Comparison of ENCODE assay signal across 8 cellular contexts in the genomic region with DNA sequence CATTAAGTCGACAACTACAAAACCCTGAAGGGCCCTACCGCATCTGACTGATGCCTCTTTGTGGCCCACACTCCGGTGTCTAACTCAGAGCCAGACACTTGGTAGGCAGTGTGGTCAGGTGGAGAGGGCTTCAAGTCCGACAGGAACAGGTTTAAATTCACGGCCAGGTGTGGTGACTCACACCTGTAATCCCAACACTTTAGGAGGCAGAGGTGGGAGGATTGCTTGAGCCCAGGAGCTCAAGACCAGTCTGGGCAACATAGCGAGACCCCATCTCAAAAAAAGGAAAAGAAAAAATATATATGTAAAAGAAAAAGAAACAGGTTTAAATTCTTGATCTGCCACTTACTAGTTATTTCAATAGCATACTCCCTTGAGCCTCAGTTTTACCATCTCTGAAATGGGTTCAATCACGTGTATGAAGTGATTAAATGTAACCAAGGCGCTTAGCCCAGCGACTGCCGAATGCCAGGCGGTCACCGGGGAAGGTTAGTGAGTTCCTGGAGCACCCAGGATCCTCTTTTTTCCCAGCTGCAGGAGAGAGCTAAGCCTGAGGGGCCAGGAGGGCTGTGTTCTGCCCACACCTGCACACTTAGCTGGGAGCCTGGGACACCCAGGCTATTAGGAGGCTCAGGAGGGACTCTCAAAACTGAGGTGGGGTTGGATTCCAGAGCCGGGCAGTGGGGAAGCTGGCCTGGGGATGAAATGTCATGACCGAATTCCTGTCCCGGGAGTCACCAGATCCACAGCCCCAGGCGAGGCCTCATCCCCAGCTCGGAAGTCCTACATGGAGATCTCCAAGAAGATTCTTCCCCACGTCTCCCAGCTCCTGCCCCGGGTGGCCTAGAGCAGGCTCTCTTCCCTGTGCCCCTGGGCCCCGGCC. TPM values are rescaled to one million over a fixed set of nuclear protein-coding genes. Genes with fewer than 3 reads are reported as not detected.
DNase-seq lines count a peak whose midpoint lies in the region; ATAC-seq and TF ChIP-seq lines count a peak whose summit lies in the region.

No MANE protein-coding gene starts in this region.

- H3K9me3 ChIP-seq in HUES48 (ENCODE audit: control insufficient read depth, insufficient read depth, low read length) (peaks cover 7% of the 10 kb centered on the region), left ventricle myocardium inferior (replicated peaks) (no peaks in the 10 kb centered on the region)

- no peak for ATAC-seq in HG03457 (IDR thresholded peaks at IDR 0.05; ENCODE audit: unreplicated experiment)
- no peak for ATAC-seq in GM18520 (IDR thresholded peaks at IDR 0.05; ENCODE audit: unreplicated experiment)

- DNase-seq in ELR (ENCODE audit: low read depth) (peak; percentile 91), left ventricle myocardium inferior (no peak), NCI-H524 treated with DMSO at 0.1 percent for 48 hours (lab: John Stamatoyannopoulos, UW) (no peak)

- TF ChIP-seq CTCF in left ventricle myocardium inferior (IDR thresholded peaks at IDR 0.05; ENCODE audit: borderline replicate concordance), result no peak

- WGBS in adipose tissue, 3 donors, result 37 to 46% (median 45%) methylated on average over 20 of the region's 20 CpGs

- H3K4me3 ChIP-seq in HUES48 (ENCODE audit: low read depth, low read length), result peak overlapping the region; percentile 77
- H3K4me3 ChIP-seq in left ventricle myocardium inferior, result peak overlapping the region; percentile 97
- peak overlapping the region; percentile 87 for H3K4me3 ChIP-seq in rectal smooth muscle tissue (ENCODE audit: low read length)

- intact Hi-C loops in left ventricle myocardium inferior (cut with micrococcal nuclease), result no loop called here

- peak overlapping the region; percentile 26 for H3K27ac ChIP-seq in HUES48 (ENCODE audit: low read depth, low read length)
- peak overlapping the region; percentile 84 for H3K27ac ChIP-seq in adipose tissue (ENCODE audit: low read depth, low read length)
- H3K27ac ChIP-seq in left ventricle myocardium inferior (replicated peaks), result peak overlapping the region; percentile 93
- H3K27ac ChIP-seq in rectal smooth muscle tissue (ENCODE audit: low read depth, low read length), result peak overlapping the region; percentile 73

- peaks cover 4% of the 10 kb centered on the region for H3K27me3 ChIP-seq in HUES48 (ENCODE audit: control insufficient read depth, insufficient read depth, low read length)
- H3K27me3 ChIP-seq in left ventricle myocardium inferior (ENCODE audit: low read depth), result no peaks in the 10 kb centered on the region
- H3K27me3 ChIP-seq in rectal smooth muscle tissue (ENCODE audit: control insufficient read depth, insufficient read depth, low read length), result no peaks in the 10 kb centered on the region

- peak overlapping the region; percentile 64; the same call in 1 of the 2 replicates for H3K9ac ChIP-seq in HUES48 (ENCODE audit: low read depth, low read length)
- H3K9ac ChIP-seq in rectal smooth muscle tissue (ENCODE audit: low read length), result peak overlapping the region; percentile 47

- no peaks in the 10 kb centered on the region for H3K4me1 ChIP-seq in HUES48 (ENCODE audit: control insufficient read depth, insufficient read depth, low read length)
- peaks cover 63% of the 10 kb centered on the region for H3K4me1 ChIP-seq in left ventricle myocardium inferior
- peaks cover 28% of the 10 kb centered on the region for H3K4me1 ChIP-seq in rectal smooth muscle tissue (ENCODE audit: control insufficient read depth, insufficient read depth, low read length)

- H3K36me3 ChIP-seq in HUES48 (ENCODE audit: control insufficient read depth, insufficient read depth, low read length), result no peaks in the 10 kb centered on the region
- peaks cover under 1% of the 10 kb centered on the region for H3K36me3 ChIP-seq in left ventricle myocardium inferior
- peaks cover 2% of the 10 kb centered on the region for H3K36me3 ChIP-seq in rectal smooth muscle tissue (ENCODE audit: control insufficient read depth, insufficient read depth, low read length)

RNA-seq across cellular contexts. Expression of a gene that starts 0.9 kb away (rescaled TPM):
- 100 to 1,000 TPM in 2 of 3 donors, 10 to 100 TPM in 1; 50.8 to 128 (median 105) TPM for polyA plus RNA-seq in adipose tissue
- total RNA-seq in left ventricle myocardium inferior, result 216 TPM

RNA-seq across cellular contexts. Expression of a gene that starts 26.9 kb away (rescaled TPM):
- polyA plus RNA-seq in adipose tissue, result 100 to 1,000 TPM in 2 of 3 donors, 10 to 100 TPM in 1; 90.0 to 250 (median 202) TPM
- 217 TPM for total RNA-seq in left ventricle myocardium inferior

RNA-seq across cellular contexts. Expression of a gene that starts 27.1 kb away (rescaled TPM):
- polyA plus RNA-seq in adipose tissue, result 10 to 100 TPM; 19.5 to 76.3 (median 25.1) TPM
- 19.1 TPM for total RNA-seq in left ventricle myocardium inferior

RNA-seq across cellular contexts. Expression of a gene that starts 32.7 kb away (rescaled TPM):
- polyA plus RNA-seq in adipose tissue, result 10 to 100 TPM in 1 of 3 donors, 1 to 10 TPM in 2; 8.4 to 14.3 (median 9.9) TPM
- total RNA-seq in left ventricle myocardium inferior, result 13.0 TPM

RNA-seq across cellular contexts. Expression of a gene that starts 50.2 kb away (rescaled TPM):
- polyA plus RNA-seq in adipose tissue, result 1 to 10 TPM in 2 of 3 donors, under 1 TPM in 1; 0.99 to 3.1 (median 1.3) TPM
- 6.0 TPM for total RNA-seq in left ventricle myocardium inferior

Comparison
In these comparisons a context has a peak if more than half of its experiments do, and no peak if none do; other contexts are left out.
1. H3K27ac ChIP-seq: peak in every context shown above with its lines; median percentile 93 in left ventricle myocardium inferior; 84 in adipose tissue; 73 in rectal smooth muscle tissue; 26 in HUES48.